In the genomic region with DNA sequence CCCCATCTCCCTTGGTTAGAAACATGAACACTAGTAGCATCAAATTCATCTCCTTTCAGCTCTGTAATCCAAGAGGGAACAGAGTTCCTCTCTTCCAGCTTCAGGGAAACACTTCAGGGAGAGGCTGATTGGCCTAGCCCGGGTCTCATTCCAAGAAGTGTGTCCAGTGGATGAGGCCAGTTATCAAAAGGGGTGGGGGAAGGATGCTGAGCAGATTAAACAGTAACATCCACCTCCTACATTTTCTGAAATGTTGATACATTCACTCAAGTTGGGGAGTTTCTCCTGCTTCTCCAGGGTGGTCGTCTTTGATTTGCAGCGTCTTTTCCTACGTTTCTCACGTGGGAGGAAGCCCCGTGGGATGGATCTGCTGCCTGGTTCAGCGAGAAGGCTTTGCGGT, we compare ENCODE assay signal across 23 cellular contexts.
DNase-seq lines count a peak whose midpoint lies in the region; ATAC-seq and TF ChIP-seq lines count a peak whose summit lies in the region.
"Had no signal": no experiment of that assay in that cellular context is flagged by ENCODE, and none has a peak within 500 bp of the region (broad histone marks: within the 10 kb centered on the region; RNA-seq: fewer than 3 reads in every experiment).

No MANE protein-coding gene starts in this region.

- H3K4me1 ChIP-seq in GM23338 (ENCODE audit: insufficient read depth) (no peaks in the 10 kb centered on the region), osteoblast (ENCODE audit: insufficient read depth, low read length) (peaks cover 3% of the 10 kb centered on the region)
- H3K4me1 ChIP-seq: BE2C had no signal

- no peaks in the 10 kb centered on the region for H3K9me3 ChIP-seq in osteoblast (ENCODE audit: low read depth, low read length)
- H3K9me3 ChIP-seq: BE2C, BLaER1 had no signal

- H3K9me3 Mint-ChIP-seq in GM23338, result peaks cover 30% of the 10 kb centered on the region
- H3K9me3 Mint-ChIP-seq: CD14-positive monocyte; CD4-positive, alpha-beta memory T cell; CD4-positive, CD25-positive, alpha-beta regulatory T cell; CD8-positive, alpha-beta memory T cell had no signal

- H3K27me3 Mint-ChIP-seq in GM23338 (ENCODE audit: insufficient read depth, low read depth, poor library complexity), result peaks cover 2% of the 10 kb centered on the region
- H3K27me3 Mint-ChIP-seq: CD4-positive, alpha-beta memory T cell; CD8-positive, alpha-beta memory T cell had no signal

- no peaks in the 10 kb centered on the region for H3K9me2 ChIP-seq in GM23338 (ENCODE audit: insufficient read depth)

- ATAC-seq in GM23338, result no peak
- ATAC-seq: GM12878 had no signal

- no peaks in the 10 kb centered on the region for H3K4me1 Mint-ChIP-seq in GM23338
- H3K4me1 Mint-ChIP-seq: CD4-positive, alpha-beta memory T cell; CD4-positive, CD25-positive, alpha-beta regulatory T cell; CD8-positive, alpha-beta memory T cell had no signal

- no peak overlapping the region for H3K27ac ChIP-seq in GM23338 (ENCODE audit: low read depth)
- H3K27ac ChIP-seq in osteoblast (ENCODE audit: low read depth, low read length), result no peak overlapping the region
- H3K27ac ChIP-seq: BLaER1 had no signal

- H3K4me2 ChIP-seq in GM23338 (no peak overlapping the region), osteoblast (ENCODE audit: insufficient read depth, low read length) (no peak overlapping the region)
- H3K4me2 ChIP-seq: BLaER1 had no signal

- no peak overlapping the region for H3K27ac Mint-ChIP-seq in GM23338
- H3K27ac Mint-ChIP-seq: CD14-positive monocyte had no signal

- H3K79me2 ChIP-seq in GM23338 (replicated peaks; ENCODE audit: insufficient read depth) (no peaks in the 10 kb centered on the region), osteoblast (ENCODE audit: insufficient read depth, low read length) (no peaks in the 10 kb centered on the region)

- DNase-seq in GM23338 (ENCODE audit: low spot score), result no peak
- peak; percentile 10 for DNase-seq in H7
- peak; percentile 51 for DNase-seq in osteoblast (ENCODE audit: insufficient read length, low spot score, missing footprints)
- DNase-seq in NCI-H2029 (lab: John Stamatoyannopoulos, UW), result no peak
- DNase-seq in HCEC 1CT, result no peak
- DNase-seq: 8988T; ACHN; BE2C; C1 segment of cervical spinal cord; CD4-positive, alpha-beta memory T cell; CD4-positive, CD25-positive, alpha-beta regulatory T cell; CD8-positive, alpha-beta memory T cell; COR-L47; DMS 273 treated with DMSO at 0.1 percent for 48 hours; DMS153; DMS53; DMS79; DND-41; EL; GDM1 had no signal

- H3K27me3 ChIP-seq in GM23338 (ENCODE audit: insufficient read depth) (no peaks in the 10 kb centered on the region), H7 (ENCODE audit: control insufficient read depth, insufficient read depth, low read length) (no peaks in the 10 kb centered on the region), osteoblast (ENCODE audit: insufficient read depth, low read length) (no peaks in the 10 kb centered on the region)
- H3K27me3 ChIP-seq: BE2C, BLaER1 had no signal

- H2AFZ ChIP-seq in GM23338, result peak overlapping the region; percentile 78; the same call in 1 of the 2 replicates
- H2AFZ ChIP-seq in osteoblast (ENCODE audit: low read length), result no peak overlapping the region

- TF ChIP-seq CTCF in GM23338 (conservative IDR thresholded peaks at IDR 0.05; ENCODE audit: low read depth in 2 of 2) (no peak), osteoblast (IDR thresholded peaks at IDR 0.05; ENCODE audit: extremely low read depth, low read depth, low read length) (no peak)

- H3K4me3 Mint-ChIP-seq in GM23338, result no peak overlapping the region
- H3K4me3 Mint-ChIP-seq: CD14-positive monocyte; CD4-positive, alpha-beta memory T cell; CD4-positive, CD25-positive, alpha-beta regulatory T cell; CD8-positive, alpha-beta memory T cell had no signal

- H3K36me3 ChIP-seq in GM23338 (ENCODE audit: insufficient read depth), result no peaks in the 10 kb centered on the region; the same call in 1 of the 2 replicates
- no peaks in the 10 kb centered on the region for H3K36me3 ChIP-seq in H7 (replicated peaks; ENCODE audit: control insufficient read depth, insufficient read depth, low read length)
- H3K36me3 ChIP-seq in osteoblast (ENCODE audit: insufficient read depth, low read length), result no peaks in the 10 kb centered on the region
- H3K36me3 ChIP-seq: BE2C, BLaER1 had no signal

- no peaks in the 10 kb centered on the region; the same call in 2 of the 3 replicates for H3K36me3 Mint-ChIP-seq in GM23338 (ENCODE audit: low read depth)
- H3K36me3 Mint-ChIP-seq: CD14-positive monocyte; CD4-positive, alpha-beta memory T cell; CD4-positive, CD25-positive, alpha-beta regulatory T cell; CD8-positive, alpha-beta memory T cell had no signal

- H3K4me3 ChIP-seq in GM23338, result no peak overlapping the region
- H3K4me3 ChIP-seq in H7 (ENCODE audit: insufficient read depth, low read depth, low read length), result no peak overlapping the region
- no peak overlapping the region for H3K4me3 ChIP-seq in osteoblast (ENCODE audit: insufficient read depth, low read length)
- H3K4me3 ChIP-seq: BLaER1, GM12878 had no signal

- H4K20me1 ChIP-seq in GM23338 (replicated peaks; ENCODE audit: insufficient read depth), result no peaks in the 10 kb centered on the region
- H4K20me1 ChIP-seq in osteoblast (ENCODE audit: insufficient read depth, low read length), result no peaks in the 10 kb centered on the region
- H4K20me1 ChIP-seq: BLaER1 had no signal

- H3F3A ChIP-seq in GM23338 (replicated peaks; ENCODE audit: low read depth), result no peaks in the 10 kb centered on the region

TF ChIP-seq in GM23338, 12 proteins besides CTCF, POLR2A, EP300 and RAD21 (continues in another document):
- TF ChIP-seq JUNB (IDR thresholded peaks at IDR 0.05; ENCODE audit: unreplicated experiment), result no peak
- TF ChIP-seq NANOG (IDR thresholded peaks at IDR 0.05; ENCODE audit: borderline replicate concordance), result no peak
- no peak for TF ChIP-seq STAT1 (IDR thresholded peaks at IDR 0.05; ENCODE audit: unreplicated experiment)
- no peak for TF ChIP-seq EZH2phosphoT487 (IDR thresholded peaks at IDR 0.05; ENCODE audit: unreplicated experiment)
- no peak for TF ChIP-seq ZNF462 (CRISPR knock-in tag; IDR thresholded peaks at IDR 0.05)
- no peak for TF ChIP-seq EZH2 (IDR thresholded peaks at IDR 0.05; ENCODE audit: low read depth, unreplicated experiment)
- no peak for TF ChIP-seq ZNF331 (CRISPR knock-in tag; IDR thresholded peaks at IDR 0.05; ENCODE audit: low read depth)
- TF ChIP-seq POLR2AphosphoS5 (IDR thresholded peaks at IDR 0.05; ENCODE audit: low read depth), result no peak
- no peak for TF ChIP-seq ZNF114 (CRISPR knock-in tag; IDR thresholded peaks at IDR 0.05)

Comparison
In these comparisons a context has a peak if more than half of its experiments do, and no peak if none do; other contexts are left out.
1. DNase-seq: peak in H7 (single experiment) and osteoblast (single experiment); none in GM23338 (single experiment), NCI-H2029 (single experiment) and HCEC 1CT (single experiment).